16 cellular contexts compared by ENCODE assay signal in the genomic region with DNA sequence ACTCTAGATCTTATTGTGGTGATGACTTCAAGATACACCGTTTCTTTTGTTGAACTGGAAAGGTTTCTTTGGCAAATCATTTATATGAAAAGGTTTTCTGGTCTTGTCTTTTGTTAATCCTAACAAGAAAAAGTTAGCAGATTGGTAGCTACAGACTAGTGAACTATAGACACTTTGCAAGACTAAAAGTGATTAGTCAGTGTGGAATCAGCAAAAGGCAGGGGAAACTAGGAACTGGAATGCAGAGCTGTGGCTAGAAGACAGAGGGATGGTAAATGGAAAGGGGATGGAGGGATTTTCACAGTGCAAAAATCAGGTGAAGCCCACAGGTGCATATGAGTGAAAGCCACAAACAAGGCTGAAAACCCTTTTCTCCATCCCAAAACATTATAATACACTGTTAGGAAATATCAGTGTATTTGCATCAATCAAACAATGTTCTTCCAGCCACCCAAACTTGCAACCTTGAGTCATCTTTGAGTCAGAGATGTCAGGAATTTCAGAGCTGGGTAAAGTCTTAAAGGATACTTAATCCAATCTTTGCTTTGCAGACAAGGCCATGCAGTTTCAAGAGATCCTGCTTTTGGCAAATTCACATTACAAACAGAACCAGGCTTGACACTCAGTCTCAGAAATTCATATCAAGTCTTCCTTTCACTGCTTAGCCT. TPM values are rescaled to one million over a fixed set of nuclear protein-coding genes. Genes with fewer than 3 reads are reported as not detected.
DNase-seq lines count a peak whose midpoint lies in the region; ATAC-seq and TF ChIP-seq lines count a peak whose summit lies in the region.
"Had no signal": no experiment of that assay in that cellular context is flagged by ENCODE, and none has a peak within 500 bp of the region (broad histone marks: within the 10 kb centered on the region; RNA-seq: fewer than 3 reads in every experiment).

No MANE protein-coding gene starts in this region.

- peaks cover 1% of the 10 kb centered on the region for H3K27me3 Mint-ChIP-seq in activated naive CD8-positive, alpha-beta T cell treated with anti-CD3 and anti-CD28 coated beads, Interleukin-2, amount 50 U/mL, for 24 hours

- no peaks in the 10 kb centered on the region for H3K4me1 Mint-ChIP-seq in activated naive CD8-positive, alpha-beta T cell treated with anti-CD3 and anti-CD28 coated beads, Interleukin-2, amount 50 U/mL, for 24 hours
- H3K4me1 Mint-ChIP-seq: stimulated activated naive CD8-positive, alpha-beta T cell treated with anti-CD3 and anti-CD28 coated beads, Interleukin-15, amount 100 ng/mL, for 72 hours had no signal

- H3K27ac Mint-ChIP-seq in activated naive CD8-positive, alpha-beta T cell treated with anti-CD3 and anti-CD28 coated beads, Interleukin-2, amount 50 U/mL, for 24 hours: no peak overlapping the region
- H3K27ac Mint-ChIP-seq: stimulated activated naive CD8-positive, alpha-beta T cell treated with anti-CD3 and anti-CD28 coated beads, Interleukin-15, amount 100 ng/mL, for 72 hours had no signal

- DNase-seq in A172 (ENCODE audit: low spot score) (peak; percentile 57), HPDE6-E6E7 (ENCODE audit: extremely low spot score) (peak; percentile 66), amniotic stem cell (lab: John Stamatoyannopoulos, UW) (peak; percentile 24), foreskin fibroblast (peak; percentile 69 to 87), middle frontal gyrus (ENCODE audit: extremely low spot score, low spot score) (no peak)
- no peak for DNase-seq in activated CD4-positive, CD25-positive, alpha-beta regulatory T cell (lab: John Stamatoyannopoulos, UW)
- DNase-seq in activated naive CD8-positive, alpha-beta T cell treated with anti-CD3 and anti-CD28 coated beads, Interleukin-2, amount 50 U/mL, for 24 hours: no peak
- DNase-seq: activated CD8-positive, alpha-beta memory T cell treated with anti-CD3 and anti-CD28 coated beads, Interleukin-2, amount 50 U/mL, for 48 hours; body of pancreas; erythroblast; NCI-H2081; posterior cingulate gyrus; stimulated activated CD4-positive, alpha-beta T cell treated with anti-CD3 and anti-CD28 coated beads, Interleukin-2, amount 100 ng/mL, for 48 hours; stimulated activated naive CD8-positive, alpha-beta T cell treated with anti-CD3 and anti-CD28 coated beads, Interleukin-15, amount 100 ng/mL, for 72 hours had no signal

- H3K4me3 ChIP-seq in foreskin fibroblast (ENCODE audit: low read depth in 1 of 2, low read length in 2 of 2): no peak overlapping the region
- H3K4me3 ChIP-seq: body of pancreas, lung had no signal

- no peak for TF ChIP-seq CTCF in foreskin fibroblast (IDR thresholded peaks at IDR 0.05; ENCODE audit: low read depth, low read length)

- no peak overlapping the region for H3K4me3 Mint-ChIP-seq in activated naive CD8-positive, alpha-beta T cell treated with anti-CD3 and anti-CD28 coated beads, Interleukin-2, amount 50 U/mL, for 24 hours
- H3K4me3 Mint-ChIP-seq: stimulated activated naive CD8-positive, alpha-beta T cell treated with anti-CD3 and anti-CD28 coated beads, Interleukin-15, amount 100 ng/mL, for 72 hours had no signal

- no peaks in the 10 kb centered on the region for H3K9me3 Mint-ChIP-seq in activated naive CD8-positive, alpha-beta T cell treated with anti-CD3 and anti-CD28 coated beads, Interleukin-2, amount 50 U/mL, for 24 hours
- H3K9me3 Mint-ChIP-seq: stimulated activated naive CD8-positive, alpha-beta T cell treated with anti-CD3 and anti-CD28 coated beads, Interleukin-15, amount 100 ng/mL, for 72 hours had no signal

- no peaks in the 10 kb centered on the region for H3K36me3 Mint-ChIP-seq in activated naive CD8-positive, alpha-beta T cell treated with anti-CD3 and anti-CD28 coated beads, Interleukin-2, amount 50 U/mL, for 24 hours (ENCODE audit: low read depth)

- ATAC-seq in GM19035 (IDR thresholded peaks at IDR 0.05; ENCODE audit: unreplicated experiment): no peak
- no peak for ATAC-seq in activated naive CD8-positive, alpha-beta T cell treated with anti-CD3 and anti-CD28 coated beads, Interleukin-2, amount 50 U/mL, for 24 hours
- ATAC-seq: body of pancreas; stimulated activated naive CD8-positive, alpha-beta T cell treated with anti-CD3 and anti-CD28 coated beads, Interleukin-15, amount 100 ng/mL, for 72 hours had no signal

RNA-seq across cellular contexts. Expression of a gene that starts 52.7 kb away (rescaled TPM):
- total RNA-seq in A172 (2014; rRNA removed; shearing (Covaris generic)): 381 and 541 TPM in 2 replicates

Comparison
In these comparisons a context has a peak if more than half of its experiments do, and no peak if none do; other contexts are left out.
1. DNase-seq: peak in A172 (single experiment), HPDE6-E6E7 (single experiment), amniotic stem cell (single experiment) and foreskin fibroblast (2 of 2); none in middle frontal gyrus (single experiment), activated CD4-positive, CD25-positive, alpha-beta regulatory T cell (0 of 4) and activated naive CD8-positive, alpha-beta T cell treated with anti-CD3 and anti-CD28 coated beads, Interleukin-2, amount 50 U/mL, for 24 hours (single experiment).